Comparison of ENCODE assay signal across 1 cellular context in genomic region chr2:39550701-39551285, GRCh38.
TF ChIP-seq lines count a peak whose summit lies in the region.

No MANE protein-coding gene starts in this region.

TF ChIP-seq in HepG2, 621 proteins besides CTCF, POLR2A, EP300 and RAD21 (continued from another document and continues in another):
- TF ChIP-seq ZNF800 (CRISPR knock-in tag; IDR thresholded peaks at IDR 0.05) (peak; percentile 76; the same call in 1 of the 2 replicates), ZBTB2 (CRISPR knock-in tag; IDR thresholded peaks at IDR 0.05; ENCODE audit: low read depth) (no peak; the same call in 1 of the 2 replicates), KAT2B (IDR thresholded peaks at IDR 0.05; ENCODE audit: borderline replicate concordance, low read depth, low read length) (peak; percentile 93), ATF3 (CRISPR knock-in tag; IDR thresholded peaks at IDR 0.05) (peak; percentile 89), YY1 (IDR thresholded peaks at IDR 0.05; ENCODE audit: insufficient read depth, insufficient replicate concordance, low read depth, low read length) (no peak), KLF6 (CRISPR knock-in tag; IDR thresholded peaks at IDR 0.05) (peak; percentile 89; the same call in 1 of the 2 replicates), YEATS2 (CRISPR knock-in tag; IDR thresholded peaks at IDR 0.05; ENCODE audit: borderline replicate concordance) (no peak; the same call in 1 of the 2 replicates), ZNF225 (CRISPR knock-in tag; IDR thresholded peaks at IDR 0.05) (no peak), RFX1 (IDR thresholded peaks at IDR 0.05) (no peak), GTF3A (CRISPR knock-in tag; conservative IDR thresholded peaks at IDR 0.05) (no peak), ZNF550 (CRISPR knock-in tag; IDR thresholded peaks at IDR 0.05; ENCODE audit: borderline replicate concordance) (no peak), ZNF782 (CRISPR knock-in tag; IDR thresholded peaks at IDR 0.05; ENCODE audit: borderline replicate concordance) (no peak), CHD4 (IDR thresholded peaks at IDR 0.05; ENCODE audit: borderline replicate concordance, low read length) (peak; percentile 94; the same call in 1 of the 2 replicates), KMT2A (CRISPR knock-in tag; IDR thresholded peaks at IDR 0.05) (peak; percentile 80; the same call in 1 of the 2 replicates), SMAD3 (CRISPR knock-in tag; IDR thresholded peaks at IDR 0.05) (peak; percentile 99), MED13 (CRISPR knock-in tag; IDR thresholded peaks at IDR 0.05) (peak; percentile 100), ESRRA (CRISPR knock-in tag; IDR thresholded peaks at IDR 0.05; ENCODE audit: low read depth) (peak; percentile 99), ZMYM2 (CRISPR knock-in tag; IDR thresholded peaks at IDR 0.05) (peak; percentile 97), ZNF691 (CRISPR knock-in tag; IDR thresholded peaks at IDR 0.05; ENCODE audit: borderline replicate concordance, low read depth) (peak; percentile 71; the same call in 1 of the 2 replicates), ZNF563 (CRISPR knock-in tag; IDR thresholded peaks at IDR 0.05) (no peak), NFYC (CRISPR knock-in tag; IDR thresholded peaks at IDR 0.05) (peak; percentile 50; the same call in 1 of the 2 replicates), TAF1 (CRISPR knock-in tag; IDR thresholded peaks at IDR 0.05) (no peak), PAF1 (CRISPR knock-in tag; IDR thresholded peaks at IDR 0.05) (no peak), SRSF9 (IDR thresholded peaks at IDR 0.05; ENCODE audit: borderline replicate concordance, insufficient read depth, low read depth, low read length, poor library complexity, severe bottlenecking) (no peak), KAT7 (CRISPR knock-in tag; IDR thresholded peaks at IDR 0.05; ENCODE audit: borderline replicate concordance) (peak; percentile 90; the same call in 1 of the 2 replicates), KDM1A (CRISPR knock-in tag; IDR thresholded peaks at IDR 0.05) (peak; percentile 94), REST (IDR thresholded peaks at IDR 0.05; ENCODE audit: borderline replicate concordance in 1 of 2, low read depth in 1 of 2, low read length in 2 of 2) (peak in 1 of 2 experiments; percentile 85; a peak in 2 of 4 replicates), ZBTB42 (CRISPR knock-in tag; IDR thresholded peaks at IDR 0.05) (no peak), ARNT (IDR thresholded peaks at IDR 0.05) (no peak), POGZ (CRISPR knock-in tag; IDR thresholded peaks at IDR 0.05) (peak; percentile 99), ZNF10 (CRISPR knock-in tag; IDR thresholded peaks at IDR 0.05; ENCODE audit: borderline replicate concordance, low read depth) (no peak), ZFP1 (CRISPR knock-in tag; IDR thresholded peaks at IDR 0.05) (peak; percentile 96), CREBL2 (CRISPR knock-in tag; IDR thresholded peaks at IDR 0.05; ENCODE audit: borderline replicate concordance) (0 out of 2 replicates have a peak, but pooled peaks have one; percentile 58), ZBTB7B (CRISPR knock-in tag; IDR thresholded peaks at IDR 0.05) (peak; percentile 96), DRAP1 (CRISPR knock-in tag; IDR thresholded peaks at IDR 0.05) (peak; percentile 73), FOSL2 (CRISPR knock-in tag; IDR thresholded peaks at IDR 0.05) (peak; percentile 94), ZFP41 (CRISPR knock-in tag; IDR thresholded peaks at IDR 0.05; ENCODE audit: borderline replicate concordance) (no peak), HNRNPLL (IDR thresholded peaks at IDR 0.05; ENCODE audit: low read depth, low read length, poor library complexity, severe bottlenecking) (no peak), ZNF704 (CRISPR knock-in tag; IDR thresholded peaks at IDR 0.05; ENCODE audit: borderline replicate concordance) (no peak), SP2 (CRISPR knock-in tag; IDR thresholded peaks at IDR 0.05) (no peak), TOPORS (CRISPR knock-in tag; IDR thresholded peaks at IDR 0.05) (no peak), ZNF180 (CRISPR knock-in tag; IDR thresholded peaks at IDR 0.05; ENCODE audit: borderline replicate concordance, low read depth) (no peak), GZF1 (CRISPR knock-in tag; IDR thresholded peaks at IDR 0.05) (peak; percentile 81), ZNF30 (CRISPR knock-in tag; IDR thresholded peaks at IDR 0.05) (no peak), MLX (CRISPR knock-in tag; IDR thresholded peaks at IDR 0.05) (peak; percentile 95), SPEN (CRISPR knock-in tag; IDR thresholded peaks at IDR 0.05; ENCODE audit: low read depth) (peak; percentile 28; the same call in 1 of the 2 replicates), ARHGAP35 (CRISPR knock-in tag; IDR thresholded peaks at IDR 0.05; ENCODE audit: borderline replicate concordance) (no peak), ZNF674 (CRISPR knock-in tag; IDR thresholded peaks at IDR 0.05; ENCODE audit: low read depth) (no peak), ZNF430 (CRISPR knock-in tag; IDR thresholded peaks at IDR 0.05) (peak; percentile 93), ZNF749 (CRISPR knock-in tag; IDR thresholded peaks at IDR 0.05; ENCODE audit: borderline replicate concordance) (no peak), ZFP37 (CRISPR knock-in tag; IDR thresholded peaks at IDR 0.05; ENCODE audit: borderline replicate concordance) (peak; percentile 74; the same call in 1 of the 2 replicates), HNRNPK (IDR thresholded peaks at IDR 0.05; ENCODE audit: low read depth, low read length, poor library complexity, severe bottlenecking) (no peak), LBX2 (CRISPR knock-in tag; IDR thresholded peaks at IDR 0.05; ENCODE audit: borderline replicate concordance) (no peak), ZNF382 (CRISPR knock-in tag; IDR thresholded peaks at IDR 0.05; ENCODE audit: borderline replicate concordance) (no peak), ZUFSP (CRISPR knock-in tag; IDR thresholded peaks at IDR 0.05; ENCODE audit: borderline replicate concordance) (no peak), PAWR (CRISPR knock-in tag; IDR thresholded peaks at IDR 0.05; ENCODE audit: borderline replicate concordance) (no peak), HMGA1 (CRISPR knock-in tag; conservative IDR thresholded peaks at IDR 0.05) (no peak)
